8 cellular contexts compared by ENCODE assay signal in the genomic region with DNA sequence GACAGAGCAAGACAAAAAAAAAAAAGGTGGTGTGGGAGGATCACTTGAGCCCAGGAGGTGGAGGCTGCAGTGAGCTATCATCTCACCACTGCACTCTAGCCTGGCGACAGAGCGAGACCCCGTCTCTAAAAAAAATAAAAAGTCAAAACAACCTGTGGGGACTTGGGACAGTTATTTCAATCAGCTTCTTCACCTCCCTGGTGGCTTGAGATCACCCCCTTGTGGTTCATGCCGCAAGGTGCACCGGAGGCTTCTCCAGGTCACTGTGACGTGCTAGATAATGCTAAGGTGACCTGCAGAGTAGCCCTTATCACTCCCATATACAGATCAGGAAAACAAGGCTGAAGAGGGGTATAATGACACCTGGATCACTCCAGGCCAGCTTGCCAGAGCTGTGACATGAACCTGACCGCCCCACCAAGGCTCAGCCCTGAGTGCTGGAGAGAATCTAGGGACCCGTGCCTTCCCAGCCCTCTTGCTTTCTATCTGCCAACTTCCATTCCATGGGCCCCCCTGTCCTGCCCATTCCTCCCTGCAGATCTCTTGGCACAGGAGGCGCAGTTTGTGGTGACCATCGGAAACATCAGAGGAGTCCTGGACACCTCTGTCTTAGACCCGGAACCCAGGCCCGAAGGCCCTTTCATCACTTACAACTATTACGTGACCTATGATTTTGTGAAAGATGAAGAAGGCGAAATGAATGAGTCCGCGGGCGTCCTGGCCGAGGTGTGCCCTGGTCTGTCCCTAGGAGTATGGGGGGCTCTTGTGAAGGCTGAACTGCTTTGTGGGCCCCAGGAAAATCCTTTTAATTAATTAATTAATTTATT. TPM values are rescaled to one million over a fixed set of nuclear protein-coding genes. Genes with fewer than 3 reads are reported as not detected.
DNase-seq lines count a peak whose midpoint lies in the region; ATAC-seq and TF ChIP-seq lines count a peak whose summit lies in the region.

No MANE protein-coding gene starts in this region.

- ATAC-seq in gastrocnemius medialis (peak; percentile 75 to 93), HG03469 (IDR thresholded peaks at IDR 0.05; ENCODE audit: unreplicated experiment) (no peak)

- TF ChIP-seq POLR2A in gastrocnemius medialis (IDR thresholded peaks at IDR 0.05) = no peak

- DNase-seq in DMS79 (lab: John Stamatoyannopoulos, UW) (peak; percentile 42), HT-29 (ENCODE audit: low spot score) (peak; percentile 85), RPMI7951 (ENCODE audit: low read depth) (peak; percentile 36), head of caudate nucleus (peak in 30 of 42 donors; percentile 17 to 65 (median 50)), gastrocnemius medialis (peak; percentile 27 to 63), coronary artery (ENCODE audit: low spot score) (no peak)
- DNase-seq in activated effector memory CD4-positive, alpha-beta T cell treated with Interleukin-2 at 50 U/mL for 16 hours = peak; percentile 40

- in situ Hi-C loops in gastrocnemius medialis (cut with MboI; ENCODE audit: low sequenced_read_pairs in 4 of 4) = loop anchor here in 1 of 4 donors (10.0 kb wide), 2 partner anchors 56 to 146 kb away; no protein-coding TSS in a partner anchor

- H3K9me3 ChIP-seq in gastrocnemius medialis = no peaks in the 10 kb centered on the region

- H3K4me3 ChIP-seq in gastrocnemius medialis (no peak overlapping the region), coronary artery (no peak overlapping the region)

- no peaks in the 10 kb centered on the region for H3K4me1 ChIP-seq in gastrocnemius medialis

- H3K27ac ChIP-seq in gastrocnemius medialis (no peak overlapping the region), coronary artery (no peak overlapping the region)

- no peaks in the 10 kb centered on the region for H3K27me3 ChIP-seq in gastrocnemius medialis

- TF ChIP-seq CTCF in gastrocnemius medialis (IDR thresholded peaks at IDR 0.05 in 4 of 5, conservative IDR thresholded peaks at IDR 0.05 in 1 of 5) (peak; percentile 55 to 82 (median 77)), coronary artery (IDR thresholded peaks at IDR 0.05) (no peak)

- no peaks in the 10 kb centered on the region for H3K36me3 ChIP-seq in gastrocnemius medialis

- intact Hi-C loops in head of caudate nucleus (cut with DNase I) (no loop called here), gastrocnemius medialis (cut with DNase I; ENCODE audit: low total_unique reads) (loop anchor here (1.0 to 10.0 kb wide), 3 partner anchors 60 to 276 kb away; partner anchors contain the start of gene CFAP251)

RNA-seq across cellular contexts. Expression of gene LRRC43, which starts 8.1 kb away (rescaled TPM):
- total RNA-seq in HT-29 (2014; rRNA removed; shearing (Covaris generic)) = not detected in 2 replicates
- total RNA-seq in RPMI7951 (2014; rRNA removed; shearing (Covaris generic)) = 0.36 and 0.59 TPM in 2 replicates
- total RNA-seq in gastrocnemius medialis = not detected

RNA-seq across cellular contexts. Expression of gene B3GNT4, which starts 12.5 kb away (rescaled TPM):
- 1.4 and 2.1 TPM in 2 replicates for total RNA-seq in HT-29 (2014; rRNA removed; shearing (Covaris generic))
- not detected in 2 replicates for total RNA-seq in RPMI7951 (2014; rRNA removed; shearing (Covaris generic))
- not detected for total RNA-seq in gastrocnemius medialis

RNA-seq across cellular contexts. Expression of gene IL31, which starts 17.0 kb away (rescaled TPM):
- total RNA-seq in HT-29 (2014; rRNA removed; shearing (Covaris generic)) = not detected in 2 replicates
- total RNA-seq in RPMI7951 (2014; rRNA removed; shearing (Covaris generic)) = not detected in 2 replicates
- total RNA-seq in gastrocnemius medialis = not detected

RNA-seq across cellular contexts. Expression of gene DIABLO, which starts 34.8 kb away (rescaled TPM):
- total RNA-seq in HT-29 (2014; rRNA removed; shearing (Covaris generic)) = 47.0 TPM in 2 replicates
- total RNA-seq in RPMI7951 (2014; rRNA removed; shearing (Covaris generic)) = 66.3 and 70.9 TPM in 2 replicates
- total RNA-seq in gastrocnemius medialis = 10 to 100 TPM; 32.8 to 63.8 (median 44.5) TPM
